ENCODE assay signal across 1 cellular context in the genomic region with DNA sequence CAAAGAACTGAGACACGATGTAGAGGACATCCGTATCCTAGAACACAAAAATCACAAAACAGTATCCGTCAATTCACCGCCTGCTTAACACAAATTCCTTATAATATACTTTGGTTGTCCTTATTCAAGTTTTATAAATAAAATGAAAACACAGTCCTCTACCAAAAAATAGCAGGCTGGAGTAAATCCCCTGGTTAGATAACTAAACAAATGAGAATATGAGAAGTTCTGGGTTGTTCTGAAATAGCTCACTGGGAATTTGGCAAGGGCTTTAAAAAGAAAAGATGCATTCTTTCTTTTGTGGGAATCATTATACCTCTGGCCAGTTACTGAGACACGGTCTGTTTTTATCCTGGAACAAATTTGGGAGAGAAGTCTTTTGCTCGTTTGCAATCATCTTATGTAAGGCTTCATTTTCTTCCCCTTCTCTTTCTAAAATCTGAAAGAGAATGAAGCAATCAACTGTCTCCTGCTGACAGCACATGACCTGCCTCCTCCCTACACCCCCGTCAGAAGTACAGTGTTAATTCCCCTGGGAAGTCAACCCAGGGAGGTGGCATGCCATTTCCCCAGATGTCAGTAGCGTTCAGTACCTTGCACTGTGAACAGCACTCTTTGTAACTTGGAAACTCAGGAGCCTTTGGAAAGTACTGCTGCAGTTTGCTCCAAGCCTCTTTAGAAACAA.
TF ChIP-seq lines count a peak whose summit lies in the region.

No MANE protein-coding gene starts in this region.

TF ChIP-seq in HepG2, 621 proteins besides CTCF, POLR2A, EP300 and RAD21:
- TF ChIP-seq NFE2 (CRISPR knock-in tag; IDR thresholded peaks at IDR 0.05), result no peak
- TF ChIP-seq, protein P1, sequence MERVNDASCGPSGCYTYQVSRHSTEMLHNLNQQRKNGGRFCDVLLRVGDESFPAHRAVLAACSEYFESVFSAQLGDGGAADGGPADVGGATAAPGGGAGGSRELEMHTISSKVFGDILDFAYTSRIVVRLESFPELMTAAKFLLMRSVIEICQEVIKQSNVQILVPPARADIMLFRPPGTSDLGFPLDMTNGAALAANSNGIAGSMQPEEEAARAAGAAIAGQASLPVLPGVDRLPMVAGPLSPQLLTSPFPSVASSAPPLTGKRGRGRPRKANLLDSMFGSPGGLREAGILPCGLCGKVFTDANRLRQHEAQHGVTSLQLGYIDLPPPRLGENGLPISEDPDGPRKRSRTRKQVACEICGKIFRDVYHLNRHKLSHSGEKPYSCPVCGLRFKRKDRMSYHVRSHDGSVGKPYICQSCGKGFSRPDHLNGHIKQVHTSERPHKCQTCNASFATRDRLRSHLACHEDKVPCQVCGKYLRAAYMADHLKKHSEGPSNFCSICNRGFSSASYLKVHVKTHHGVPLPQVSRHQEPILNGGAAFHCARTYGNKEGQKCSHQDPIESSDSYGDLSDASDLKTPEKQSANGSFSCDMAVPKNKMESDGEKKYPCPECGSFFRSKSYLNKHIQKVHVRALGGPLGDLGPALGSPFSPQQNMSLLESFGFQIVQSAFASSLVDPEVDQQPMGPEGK (CRISPR knock-in tag; IDR thresholded peaks at IDR 0.05), result peak; percentile 37
- no peak for TF ChIP-seq ZNF510 (CRISPR knock-in tag; IDR thresholded peaks at IDR 0.05; ENCODE audit: low read depth)
- no peak for TF ChIP-seq FOXO4 (CRISPR knock-in tag; conservative IDR thresholded peaks at IDR 0.05)
- TF ChIP-seq, protein P2, sequence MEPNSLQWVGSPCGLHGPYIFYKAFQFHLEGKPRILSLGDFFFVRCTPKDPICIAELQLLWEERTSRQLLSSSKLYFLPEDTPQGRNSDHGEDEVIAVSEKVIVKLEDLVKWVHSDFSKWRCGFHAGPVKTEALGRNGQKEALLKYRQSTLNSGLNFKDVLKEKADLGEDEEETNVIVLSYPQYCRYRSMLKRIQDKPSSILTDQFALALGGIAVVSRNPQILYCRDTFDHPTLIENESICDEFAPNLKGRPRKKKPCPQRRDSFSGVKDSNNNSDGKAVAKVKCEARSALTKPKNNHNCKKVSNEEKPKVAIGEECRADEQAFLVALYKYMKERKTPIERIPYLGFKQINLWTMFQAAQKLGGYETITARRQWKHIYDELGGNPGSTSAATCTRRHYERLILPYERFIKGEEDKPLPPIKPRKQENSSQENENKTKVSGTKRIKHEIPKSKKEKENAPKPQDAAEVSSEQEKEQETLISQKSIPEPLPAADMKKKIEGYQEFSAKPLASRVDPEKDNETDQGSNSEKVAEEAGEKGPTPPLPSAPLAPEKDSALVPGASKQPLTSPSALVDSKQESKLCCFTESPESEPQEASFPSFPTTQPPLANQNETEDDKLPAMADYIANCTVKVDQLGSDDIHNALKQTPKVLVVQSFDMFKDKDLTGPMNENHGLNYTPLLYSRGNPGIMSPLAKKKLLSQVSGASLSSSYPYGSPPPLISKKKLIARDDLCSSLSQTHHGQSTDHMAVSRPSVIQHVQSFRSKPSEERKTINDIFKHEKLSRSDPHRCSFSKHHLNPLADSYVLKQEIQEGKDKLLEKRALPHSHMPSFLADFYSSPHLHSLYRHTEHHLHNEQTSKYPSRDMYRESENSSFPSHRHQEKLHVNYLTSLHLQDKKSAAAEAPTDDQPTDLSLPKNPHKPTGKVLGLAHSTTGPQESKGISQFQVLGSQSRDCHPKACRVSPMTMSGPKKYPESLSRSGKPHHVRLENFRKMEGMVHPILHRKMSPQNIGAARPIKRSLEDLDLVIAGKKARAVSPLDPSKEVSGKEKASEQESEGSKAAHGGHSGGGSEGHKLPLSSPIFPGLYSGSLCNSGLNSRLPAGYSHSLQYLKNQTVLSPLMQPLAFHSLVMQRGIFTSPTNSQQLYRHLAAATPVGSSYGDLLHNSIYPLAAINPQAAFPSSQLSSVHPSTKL (CRISPR knock-in tag; IDR thresholded peaks at IDR 0.05), result 0 out of 2 replicates have a peak, but pooled peaks have one; percentile 15
- TF ChIP-seq TBP (CRISPR knock-in tag; IDR thresholded peaks at IDR 0.05), result no peak
- TF ChIP-seq KAT8 (CRISPR knock-in tag; IDR thresholded peaks at IDR 0.05), result no peak
- no peak for TF ChIP-seq ZFP90 (CRISPR knock-in tag; IDR thresholded peaks at IDR 0.05; ENCODE audit: borderline replicate concordance)
- no peak for TF ChIP-seq KDM3A (CRISPR knock-in tag; IDR thresholded peaks at IDR 0.05; ENCODE audit: low read depth)
- TF ChIP-seq, protein P3, sequence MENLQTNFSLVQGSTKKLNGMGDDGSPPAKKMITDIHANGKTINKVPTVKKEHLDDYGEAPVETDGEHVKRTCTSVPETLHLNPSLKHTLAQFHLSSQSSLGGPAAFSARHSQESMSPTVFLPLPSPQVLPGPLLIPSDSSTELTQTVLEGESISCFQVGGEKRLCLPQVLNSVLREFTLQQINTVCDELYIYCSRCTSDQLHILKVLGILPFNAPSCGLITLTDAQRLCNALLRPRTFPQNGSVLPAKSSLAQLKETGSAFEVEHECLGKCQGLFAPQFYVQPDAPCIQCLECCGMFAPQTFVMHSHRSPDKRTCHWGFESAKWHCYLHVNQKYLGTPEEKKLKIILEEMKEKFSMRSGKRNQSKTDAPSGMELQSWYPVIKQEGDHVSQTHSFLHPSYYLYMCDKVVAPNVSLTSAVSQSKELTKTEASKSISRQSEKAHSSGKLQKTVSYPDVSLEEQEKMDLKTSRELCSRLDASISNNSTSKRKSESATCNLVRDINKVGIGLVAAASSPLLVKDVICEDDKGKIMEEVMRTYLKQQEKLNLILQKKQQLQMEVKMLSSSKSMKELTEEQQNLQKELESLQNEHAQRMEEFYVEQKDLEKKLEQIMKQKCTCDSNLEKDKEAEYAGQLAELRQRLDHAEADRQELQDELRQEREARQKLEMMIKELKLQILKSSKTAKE (CRISPR knock-in tag; IDR thresholded peaks at IDR 0.05; ENCODE audit: borderline replicate concordance), result no peak
- peak; percentile 88 for TF ChIP-seq MIER2 (CRISPR knock-in tag; IDR thresholded peaks at IDR 0.05)
- TF ChIP-seq, protein P4, sequence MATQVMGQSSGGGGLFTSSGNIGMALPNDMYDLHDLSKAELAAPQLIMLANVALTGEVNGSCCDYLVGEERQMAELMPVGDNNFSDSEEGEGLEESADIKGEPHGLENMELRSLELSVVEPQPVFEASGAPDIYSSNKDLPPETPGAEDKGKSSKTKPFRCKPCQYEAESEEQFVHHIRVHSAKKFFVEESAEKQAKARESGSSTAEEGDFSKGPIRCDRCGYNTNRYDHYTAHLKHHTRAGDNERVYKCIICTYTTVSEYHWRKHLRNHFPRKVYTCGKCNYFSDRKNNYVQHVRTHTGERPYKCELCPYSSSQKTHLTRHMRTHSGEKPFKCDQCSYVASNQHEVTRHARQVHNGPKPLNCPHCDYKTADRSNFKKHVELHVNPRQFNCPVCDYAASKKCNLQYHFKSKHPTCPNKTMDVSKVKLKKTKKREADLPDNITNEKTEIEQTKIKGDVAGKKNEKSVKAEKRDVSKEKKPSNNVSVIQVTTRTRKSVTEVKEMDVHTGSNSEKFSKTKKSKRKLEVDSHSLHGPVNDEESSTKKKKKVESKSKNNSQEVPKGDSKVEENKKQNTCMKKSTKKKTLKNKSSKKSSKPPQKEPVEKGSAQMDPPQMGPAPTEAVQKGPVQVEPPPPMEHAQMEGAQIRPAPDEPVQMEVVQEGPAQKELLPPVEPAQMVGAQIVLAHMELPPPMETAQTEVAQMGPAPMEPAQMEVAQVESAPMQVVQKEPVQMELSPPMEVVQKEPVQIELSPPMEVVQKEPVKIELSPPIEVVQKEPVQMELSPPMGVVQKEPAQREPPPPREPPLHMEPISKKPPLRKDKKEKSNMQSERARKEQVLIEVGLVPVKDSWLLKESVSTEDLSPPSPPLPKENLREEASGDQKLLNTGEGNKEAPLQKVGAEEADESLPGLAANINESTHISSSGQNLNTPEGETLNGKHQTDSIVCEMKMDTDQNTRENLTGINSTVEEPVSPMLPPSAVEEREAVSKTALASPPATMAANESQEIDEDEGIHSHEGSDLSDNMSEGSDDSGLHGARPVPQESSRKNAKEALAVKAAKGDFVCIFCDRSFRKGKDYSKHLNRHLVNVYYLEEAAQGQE (IDR thresholded peaks at IDR 0.05; ENCODE audit: borderline replicate concordance in 1 of 2, low read depth in 1 of 2, low read length in 2 of 2), result peak; percentile 9 to 87
- no peak for TF ChIP-seq TGIF2 (CRISPR knock-in tag; IDR thresholded peaks at IDR 0.05)
- peak; percentile 38; the same call in 1 of the 2 replicates for TF ChIP-seq SAP130 (CRISPR knock-in tag; IDR thresholded peaks at IDR 0.05; ENCODE audit: low read depth)
- no peak for TF ChIP-seq MYC (CRISPR knock-in tag; IDR thresholded peaks at IDR 0.05; ENCODE audit: borderline replicate concordance)
- TF ChIP-seq POLR2G (IDR thresholded peaks at IDR 0.05; ENCODE audit: low read depth, low read length), result no peak
- no peak for TF ChIP-seq U2AF1 (optimal IDR thresholded peaks at IDR 0.05; ENCODE audit: low read depth, low read length)
- no peak for TF ChIP-seq ZXDC (CRISPR knock-in tag; IDR thresholded peaks at IDR 0.05)
- no peak for TF ChIP-seq ZNF790 (CRISPR knock-in tag; IDR thresholded peaks at IDR 0.05; ENCODE audit: borderline replicate concordance)
- TF ChIP-seq KMT2B (CRISPR knock-in tag; IDR thresholded peaks at IDR 0.05), result no peak
- 0 out of 2 replicates have a peak, but pooled peaks have one; percentile 27 for TF ChIP-seq CEBPG (CRISPR knock-in tag; IDR thresholded peaks at IDR 0.05)
- no peak for TF ChIP-seq DPF2 (CRISPR knock-in tag; IDR thresholded peaks at IDR 0.05; ENCODE audit: borderline replicate concordance, low read depth)
- no peak for TF ChIP-seq SSRP1 (CRISPR knock-in tag; IDR thresholded peaks at IDR 0.05)
